In the genomic region with DNA sequence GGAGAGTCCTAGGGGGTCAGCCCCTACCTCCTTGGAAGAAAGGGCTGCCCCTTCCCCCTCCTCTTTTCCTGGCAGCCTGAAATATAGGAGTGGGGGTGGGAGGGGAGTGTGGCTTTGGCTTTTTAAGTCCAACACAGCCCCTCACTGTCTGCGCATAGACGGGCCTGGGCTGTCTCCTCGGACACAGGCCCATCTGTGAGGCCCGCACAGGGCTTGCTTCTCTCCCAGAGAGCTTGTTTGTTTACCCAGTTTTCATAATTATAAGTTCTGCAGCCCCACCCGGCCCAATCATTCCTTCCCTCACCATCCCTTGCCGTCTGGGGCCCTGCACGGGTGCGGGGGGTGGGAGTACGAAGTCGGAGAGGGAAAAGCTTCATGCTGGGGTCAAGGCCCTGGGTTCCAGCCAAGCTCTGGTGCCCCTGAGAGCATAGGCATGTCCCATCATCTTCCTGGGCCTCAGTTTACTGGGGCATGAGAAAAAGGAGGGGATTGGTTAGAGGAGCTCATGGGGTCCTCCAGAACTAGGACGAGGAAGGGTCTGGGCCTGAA, we compare ENCODE assay signal across 10 cellular contexts. TPM values are rescaled to one million over a fixed set of nuclear protein-coding genes. Genes with fewer than 3 reads are reported as not detected.
DNase-seq lines count a peak whose midpoint lies in the region; ATAC-seq and TF ChIP-seq lines count a peak whose summit lies in the region.
"Had no signal": no experiment of that assay in that cellular context is flagged by ENCODE, and none has a peak within 500 bp of the region (broad histone marks: within the 10 kb centered on the region; RNA-seq: fewer than 3 reads in every experiment).

No MANE protein-coding gene starts in this region.

- H3K4me3 Mint-ChIP-seq in activated T-helper 17 cell treated with anti-CD3 and anti-CD28 coated beads, Interleukin-2, amount 50 U/mL, for 72 hours: peak overlapping the region; percentile 37

- TF ChIP-seq CTCF in foreskin fibroblast (IDR thresholded peaks at IDR 0.05; ENCODE audit: low read depth, low read length) (no peak), WERI-Rb-1 (IDR thresholded peaks at IDR 0.05; ENCODE audit: low read depth, low read length) (no peak)

- H3K9me3 ChIP-seq in iPS-20b (ENCODE audit: insufficient read depth, low read depth, low read length) (no peaks in the 10 kb centered on the region), subcutaneous abdominal adipose tissue (ENCODE audit: control insufficient read depth in 5 of 5, low read length in 5 of 5) (no peaks in the 10 kb centered on the region), WERI-Rb-1 (ENCODE audit: severe bottlenecking) (no peaks in the 10 kb centered on the region)

- H3K36me3 ChIP-seq in iPS-20b (ENCODE audit: insufficient read depth, low read depth, low read length): peaks cover 12% of the 10 kb centered on the region; the same call in 1 of the 2 replicates
- H3K36me3 ChIP-seq in subcutaneous abdominal adipose tissue (ENCODE audit: control insufficient read depth in 5 of 5, insufficient read depth in 5 of 5, low read length in 5 of 5): peaks cover 0 to 16% (median 10%) of the 10 kb centered on the region in 5 donors
- peaks cover 37% of the 10 kb centered on the region for H3K36me3 ChIP-seq in WERI-Rb-1

- H3K9me3 Mint-ChIP-seq in activated T-helper 17 cell treated with anti-CD3 and anti-CD28 coated beads, Interleukin-2, amount 50 U/mL, for 72 hours: no peaks in the 10 kb centered on the region

- H3K4me1 ChIP-seq in iPS-20b (ENCODE audit: insufficient read depth, low read length): peaks cover 25% of the 10 kb centered on the region
- H3K4me1 ChIP-seq in subcutaneous abdominal adipose tissue (ENCODE audit: control insufficient read depth in 5 of 5, insufficient read depth in 5 of 5, low read length in 5 of 5): peaks cover 19 to 83% (median 56%) of the 10 kb centered on the region in 5 donors

- peaks cover 54% of the 10 kb centered on the region for H3K4me1 Mint-ChIP-seq in activated T-helper 17 cell treated with anti-CD3 and anti-CD28 coated beads, Interleukin-2, amount 50 U/mL, for 72 hours

- no peaks in the 10 kb centered on the region for H3K27me3 ChIP-seq in iPS-20b (ENCODE audit: insufficient read depth, low read length)
- H3K27me3 ChIP-seq in subcutaneous abdominal adipose tissue (ENCODE audit: control insufficient read depth in 5 of 5, insufficient read depth in 4 of 5, low read length in 5 of 5): peaks cover 0 to 11% (median 0%) of the 10 kb centered on the region in 5 donors
- H3K27me3 ChIP-seq in WERI-Rb-1 (ENCODE audit: insufficient read depth, low read depth, severe bottlenecking): no peaks in the 10 kb centered on the region

- no peak for ATAC-seq in activated T-helper 17 cell treated with anti-CD3 and anti-CD28 coated beads, Interleukin-2, amount 50 U/mL, for 72 hours (replicated peaks)

- peaks cover 10% of the 10 kb centered on the region for H3K36me3 Mint-ChIP-seq in activated T-helper 17 cell treated with anti-CD3 and anti-CD28 coated beads, Interleukin-2, amount 50 U/mL, for 72 hours (ENCODE audit: low read depth)

- H3K27me3 Mint-ChIP-seq in activated T-helper 17 cell treated with anti-CD3 and anti-CD28 coated beads, Interleukin-2, amount 50 U/mL, for 72 hours: no peaks in the 10 kb centered on the region

- peak overlapping the region; percentile 43 for H3K27ac ChIP-seq in iPS-20b (ENCODE audit: low read length)
- H3K27ac ChIP-seq in subcutaneous abdominal adipose tissue (ENCODE audit: low read depth, low read length): peak overlapping the region; percentile 69
- no peak overlapping the region for H3K27ac ChIP-seq in WERI-Rb-1
- H3K27ac ChIP-seq: 22Rv1, KMS-11 had no signal

- no peak overlapping the region for H3K4me3 ChIP-seq in iPS-20b (ENCODE audit: low read length)
- no peak overlapping the region for H3K4me3 ChIP-seq in subcutaneous abdominal adipose tissue (ENCODE audit: low read depth in 1 of 5, low read length in 5 of 5)
- peak overlapping the region in 1 of 2 donors; percentile 12 for H3K4me3 ChIP-seq in foreskin fibroblast (ENCODE audit: low read depth in 1 of 2, low read length in 2 of 2)
- H3K4me3 ChIP-seq in WERI-Rb-1 (ENCODE audit: low read depth, low read length): no peak overlapping the region

- DNase-seq in NCI-H1417 (lab: John Stamatoyannopoulos, UW) (peak in 2 of 3 experiments; percentile 37 to 39), NCI-H1417 treated with DMSO at 0.1 percent for 48 hours (lab: John Stamatoyannopoulos, UW) (no peak), foreskin fibroblast (no peak), COR-L47 (lab: John Stamatoyannopoulos, UW) (no peak), WERI-Rb-1 (no peak)

- peak overlapping the region; percentile 92 for H3K27ac Mint-ChIP-seq in activated T-helper 17 cell treated with anti-CD3 and anti-CD28 coated beads, Interleukin-2, amount 50 U/mL, for 72 hours

- H3K9ac ChIP-seq in iPS-20b (ENCODE audit: low read depth, low read length) (peak overlapping the region; percentile 10; the same call in 1 of the 2 replicates), subcutaneous abdominal adipose tissue (ENCODE audit: low read length in 5 of 5) (peak overlapping the region in 2 of 5 donors; percentile 8 to 46)
- H3K9ac ChIP-seq: KMS-11 had no signal

RNA-seq across cellular contexts. Expression of gene STXBP1, which starts 54.0 kb away (rescaled TPM):
- total RNA-seq in activated T-helper 17 cell treated with anti-CD3 and anti-CD28 coated beads, Interleukin-2, amount 50 U/mL, for 72 hours: 10 to 100 TPM; 14.7 to 17.1 TPM

Comparison
In these comparisons a context has a peak if more than half of its experiments do, and no peak if none do; other contexts are left out.
1. DNase-seq: peak in NCI-H1417 (2 of 3); none in NCI-H1417 treated with DMSO at 0.1 percent for 48 hours (single experiment), foreskin fibroblast (0 of 2), COR-L47 (single experiment) and WERI-Rb-1 (single experiment).